Comparison of ENCODE assay signal across 22 cellular contexts in genomic region chr21:29154270-29154669, GRCh38.
"Had no signal": no experiment of that assay in that cellular context is flagged by ENCODE, and none has a peak within 500 bp of the region (broad histone marks: within the 10 kb centered on the region; RNA-seq: fewer than 3 reads in every experiment).

No MANE protein-coding gene starts in this region.

- H3K36me3 ChIP-seq: SJSA1 had no signal

- DNase-seq: IMR-90, Kasumi-1, MM.1S, NCI-H1092 treated with DMSO at 0.1 percent for 48 hours, NCI-H1436, NCI-H187, NCI-H2029, NCI-H2081 treated with DMSO at 0.1 percent for 48 hours, NCI-H2171, NCI-H226, NCI-H446, NCI-H510A, NCI-H524 treated with DMSO at 0.1 percent for 48 hours, NCI-H69, NCI-H774, Right ventricle myocardium superior, RPMI8226, SIG-M5 had no signal

- H3K9me3 ChIP-seq: SJSA1 had no signal

- ATAC-seq: HepG2 had no signal

- H3K27me3 ChIP-seq: SJSA1 had no signal

- H3K4me3 ChIP-seq: SJSA1, SK-N-MC had no signal

- H3K27ac ChIP-seq: KMS-11, SJSA1, SK-N-MC had no signal
